ENCODE assay signal across 8 cellular contexts in genomic region chr6:150685860-150686259, GRCh38.
DNase-seq lines count a peak whose midpoint lies in the region; ATAC-seq, FAIRE-seq and TF ChIP-seq lines count a peak whose summit lies in the region.

No MANE protein-coding gene starts in this region.

- H3K4me1 ChIP-seq in gastrocnemius medialis, result peaks cover 6 to 7% of the 10 kb centered on the region in 2 donors

- H3K27ac ChIP-seq in HL-60 (replicated peaks) (no peak overlapping the region), gastrocnemius medialis (peak overlapping the region; percentile 56 to 79 (median 74))

- TF ChIP-seq POLR2A in gastrocnemius medialis (IDR thresholded peaks at IDR 0.05), result no peak

- no peak overlapping the region for H3K4me3 ChIP-seq in HL-60 (replicated peaks; ENCODE audit: insufficient read depth, low read length)
- H3K4me3 ChIP-seq in gastrocnemius medialis, result peak overlapping the region in 1 of 4 donors; percentile 53

- peak; percentile 75 for TF ChIP-seq CTCF in HL-60 (IDR thresholded peaks at IDR 0.05; ENCODE audit: insufficient read depth, low read length)
- TF ChIP-seq CTCF in gastrocnemius medialis (IDR thresholded peaks at IDR 0.05 in 4 of 5, conservative IDR thresholded peaks at IDR 0.05 in 1 of 5), result peak in 4 of 5 experiments; percentile 19 to 41 (median 38)

- H3K27me3 ChIP-seq in HL-60 (ENCODE audit: insufficient read depth, poor library complexity, severe bottlenecking), result no peaks in the 10 kb centered on the region
- no peaks in the 10 kb centered on the region for H3K27me3 ChIP-seq in gastrocnemius medialis

- in situ Hi-C loops in gastrocnemius medialis (cut with MboI; ENCODE audit: low sequenced_read_pairs in 4 of 4), result no loop called here

- H3K4me1 Mint-ChIP-seq in effector memory CD8-positive, alpha-beta T cell (ENCODE audit: low read depth in 2 of 2), result no peaks in the 10 kb centered on the region

- no peak overlapping the region for H3K27ac Mint-ChIP-seq in effector memory CD8-positive, alpha-beta T cell

- H3K36me3 ChIP-seq in gastrocnemius medialis, result no peaks in the 10 kb centered on the region

- H3K4me3 Mint-ChIP-seq in effector memory CD8-positive, alpha-beta T cell, result no peak overlapping the region

- no peaks in the 10 kb centered on the region for H3K9me3 Mint-ChIP-seq in effector memory CD8-positive, alpha-beta T cell

- peak; percentile 82 for FAIRE-seq in GM19239 (lab: Jason Lieb, UNC)

- intact Hi-C loops in gastrocnemius medialis (cut with DNase I; ENCODE audit: low total_unique reads), result loop anchor here (10.0 kb wide), 1 partner anchor 271 kb away; no protein-coding TSS in a partner anchor

- peak; percentile 69 for ATAC-seq in effector memory CD8-positive, alpha-beta T cell (replicated peaks)
- ATAC-seq in gastrocnemius medialis, result no peak

- no peaks in the 10 kb centered on the region for H3K9me3 ChIP-seq in gastrocnemius medialis

- peaks cover 3% of the 10 kb centered on the region for H3K36me3 Mint-ChIP-seq in effector memory CD8-positive, alpha-beta T cell (ENCODE audit: insufficient read depth)

- H3K27me3 Mint-ChIP-seq in effector memory CD8-positive, alpha-beta T cell, result no peaks in the 10 kb centered on the region

- DNase-seq in D341Med (ENCODE audit: low spot score) (peak; percentile 51), GM19239 (ENCODE audit: insufficient read length, low spot score) (no peak), HL-60 (ENCODE audit: low read depth in 1 of 2, low spot score in 1 of 2) (peak; percentile 29 to 58), UCSD-AML1 (lab: John Stamatoyannopoulos, UW; ENCODE audit: unreplicated experiment) (peak; percentile 61), gastrocnemius medialis (no peak), NCI-H1694 (lab: John Stamatoyannopoulos, UW) (no peak), NCI-H187 (lab: John Stamatoyannopoulos, UW) (no peak)
- DNase-seq in effector memory CD8-positive, alpha-beta T cell, result peak; percentile 17 to 38 (median 29)

Comparison
In these comparisons a context has a peak if more than half of its experiments do, and no peak if none do; other contexts are left out.
1. DNase-seq: peak in D341Med (single experiment), HL-60 (2 of 2), UCSD-AML1 (single experiment) and effector memory CD8-positive, alpha-beta T cell (3 of 3); none in GM19239 (single experiment), gastrocnemius medialis (0 of 2), NCI-H1694 (single experiment) and NCI-H187 (0 of 2).